1 cellular context compared by ENCODE assay signal in genomic region chr17:7572588-7573323, GRCh38.
A peak's percentile ranks its signal among the peaks of the same experiment; 100 is the strongest.
TF ChIP-seq lines count a peak whose summit lies in the region.

No MANE protein-coding gene starts in this region.

TF ChIP-seq in HEK293, 187 proteins besides CTCF, POLR2A, EP300 and RAD21 (continued from another document):
- no peak for TF ChIP-seq ZNF18 (tag by site-specific recombination; IDR thresholded peaks at IDR 0.05)
- TF ChIP-seq ZNF366 (tag by site-specific recombination; conservative IDR thresholded peaks at IDR 0.05) = no peak
- no peak for TF ChIP-seq ZNF776 (tag by site-specific recombination; IDR thresholded peaks at IDR 0.05; ENCODE audit: borderline replicate concordance)
- no peak for TF ChIP-seq FEZF1 (tag by site-specific recombination; IDR thresholded peaks at IDR 0.05)
- TF ChIP-seq ZNF423 (tag by site-specific recombination; IDR thresholded peaks at IDR 0.05) = 0 out of 2 replicates have a peak, but pooled peaks have one; percentile 15
